Comparison of ENCODE assay signal across 29 cellular contexts in genomic region chr7:132541656-132542055, GRCh38. TPM values are rescaled to one million over a fixed set of nuclear protein-coding genes. Genes with fewer than 3 reads are reported as not detected.
"Had no signal": no experiment of that assay in that cellular context is flagged by ENCODE, and none has a peak within 500 bp of the region (broad histone marks: within the 10 kb centered on the region; RNA-seq: fewer than 3 reads in every experiment).

No MANE protein-coding gene starts in this region.

- H3K4me2 ChIP-seq: neural progenitor cell, smooth muscle cell had no signal

- H3K9me3 Mint-ChIP-seq: natural killer cell; stimulated activated naive B cell treated with anti-CD40 and anti-IgM and Interleukin-4, amounts not matched to agents 10 μg/mL and 1 μg/mL and 100 μg/mL, for 72 hours; T-helper 2 cell treated with Interferon-gamma antibody and Interleukin-4, amounts not matched to agents 5 μg/mL and 100 μg/mL, for 36 hours had no signal

- H3K27me3 Mint-ChIP-seq: activated naive CD8-positive, alpha-beta T cell treated with anti-CD3 and anti-CD28 coated beads for 36 hours had no signal

- H3K27me3 ChIP-seq: adrenal gland, body of pancreas, cardiac muscle cell, colonic mucosa, left lung, right atrium auricular region, transverse colon had no signal

- H2AFZ ChIP-seq: neural progenitor cell had no signal

- H3K36me3 ChIP-seq: adrenal gland, cardiac muscle cell, colonic mucosa, left lung, lower lobe of right lung, neural progenitor cell, right atrium auricular region, transverse colon had no signal

- H3K4me3 Mint-ChIP-seq: activated naive CD8-positive, alpha-beta T cell treated with anti-CD3 and anti-CD28 coated beads for 36 hours; natural killer cell; neural progenitor cell; stimulated activated naive B cell treated with anti-CD40 and anti-IgM and Interleukin-4, amounts not matched to agents 10 μg/mL and 1 μg/mL and 100 μg/mL, for 72 hours; T-helper 2 cell treated with Interferon-gamma antibody and Interleukin-4, amounts not matched to agents 5 μg/mL and 100 μg/mL, for 36 hours had no signal

- H3K27ac Mint-ChIP-seq: activated naive CD8-positive, alpha-beta T cell treated with anti-CD3 and anti-CD28 coated beads for 36 hours; natural killer cell; neural progenitor cell; stimulated activated naive B cell treated with anti-CD40 and anti-IgM and Interleukin-4, amounts not matched to agents 10 μg/mL and 1 μg/mL and 100 μg/mL, for 72 hours; T-helper 2 cell treated with Interferon-gamma antibody and Interleukin-4, amounts not matched to agents 5 μg/mL and 100 μg/mL, for 36 hours had no signal

- H3K4me1 ChIP-seq: adrenal gland, body of pancreas, colonic mucosa, left lung, lower lobe of right lung, transverse colon had no signal

- DNase-seq: activated CD4-positive, alpha-beta T cell treated with anti-CD3 and anti-CD28 coated beads for 4 hours; activated CD4-positive, alpha-beta T cell treated with anti-CD3 and anti-CD28 coated beads, Interleukin-2, amount 50 U/mL, for 48 hours; activated CD4-positive, CD25-positive, alpha-beta regulatory T cell; activated CD8-positive, alpha-beta memory T cell treated with anti-CD3 and anti-CD28 coated beads for 24 hours; activated gamma-delta T cell treated with Interleukin-2 at 50 U/mL for 16 hours; activated naive CD8-positive, alpha-beta T cell treated with anti-CD3 and anti-CD28 coated beads for 36 hours; adrenal gland; aorta; body of pancreas; cerebellar nuclear complex; colonic mucosa; effector CD8-positive, alpha-beta T cell; left lung; lower lobe of right lung; mesenchymal stem cell; natural killer cell; occipital lobe; stimulated activated CD4-positive, alpha-beta T cell treated with anti-CD3 and anti-CD28 coated beads, Interleukin-1b, Interleukin-23, amount 100 ng/mL, for 48 hours; stimulated activated CD4-positive, alpha-beta T cell treated with anti-CD3 and anti-CD28 coated beads, Interleukin-4, amount 100 ng/mL, for 4 hours; stimulated activated CD8-positive, alpha-beta memory T cell treated with anti-CD3 and anti-CD28 coated beads, Interleukin-4, amount 100 ng/mL, for 48 hours; stimulated activated naive B cell treated with anti-CD40 and anti-IgM and Interleukin-4, amounts not matched to agents 10 μg/mL and 1 μg/mL and 100 μg/mL, for 72 hours; T-helper 1 cell; transverse colon had no signal

- H3K4me1 Mint-ChIP-seq: stimulated activated naive B cell treated with anti-CD40 and anti-IgM and Interleukin-4, amounts not matched to agents 10 μg/mL and 1 μg/mL and 100 μg/mL, for 72 hours had no signal

- H3K4me3 ChIP-seq: adrenal gland, body of pancreas, cardiac muscle cell, colonic mucosa, left lung, lower lobe of right lung, neural progenitor cell, right atrium auricular region, smooth muscle cell, transverse colon had no signal

- H3K9me3 ChIP-seq: adrenal gland, colonic mucosa, lower lobe of right lung, right atrium auricular region, transverse colon had no signal

- H3K9ac ChIP-seq: neural progenitor cell had no signal

- H3K36me3 Mint-ChIP-seq: activated naive CD8-positive, alpha-beta T cell treated with anti-CD3 and anti-CD28 coated beads for 36 hours; natural killer cell; neural progenitor cell; stimulated activated naive B cell treated with anti-CD40 and anti-IgM and Interleukin-4, amounts not matched to agents 10 μg/mL and 1 μg/mL and 100 μg/mL, for 72 hours had no signal

- H3K27ac ChIP-seq: adrenal gland, body of pancreas, cardiac muscle cell, colonic mucosa, left lung, lower lobe of right lung, neural progenitor cell, right atrium auricular region, transverse colon had no signal

- ATAC-seq: body of pancreas; left lung; lower lobe of right lung; natural killer cell; stimulated activated naive B cell treated with anti-CD40 and anti-IgM and Interleukin-4, amounts not matched to agents 10 μg/mL and 1 μg/mL and 100 μg/mL, for 72 hours had no signal

RNA-seq across cellular contexts. Expression of gene PLXNA4, which starts 34.6 kb away (rescaled TPM):
- total RNA-seq: epithelial cell of proximal tubule had no signal
